Comparison of ENCODE assay signal across 8 cellular contexts in the genomic region with DNA sequence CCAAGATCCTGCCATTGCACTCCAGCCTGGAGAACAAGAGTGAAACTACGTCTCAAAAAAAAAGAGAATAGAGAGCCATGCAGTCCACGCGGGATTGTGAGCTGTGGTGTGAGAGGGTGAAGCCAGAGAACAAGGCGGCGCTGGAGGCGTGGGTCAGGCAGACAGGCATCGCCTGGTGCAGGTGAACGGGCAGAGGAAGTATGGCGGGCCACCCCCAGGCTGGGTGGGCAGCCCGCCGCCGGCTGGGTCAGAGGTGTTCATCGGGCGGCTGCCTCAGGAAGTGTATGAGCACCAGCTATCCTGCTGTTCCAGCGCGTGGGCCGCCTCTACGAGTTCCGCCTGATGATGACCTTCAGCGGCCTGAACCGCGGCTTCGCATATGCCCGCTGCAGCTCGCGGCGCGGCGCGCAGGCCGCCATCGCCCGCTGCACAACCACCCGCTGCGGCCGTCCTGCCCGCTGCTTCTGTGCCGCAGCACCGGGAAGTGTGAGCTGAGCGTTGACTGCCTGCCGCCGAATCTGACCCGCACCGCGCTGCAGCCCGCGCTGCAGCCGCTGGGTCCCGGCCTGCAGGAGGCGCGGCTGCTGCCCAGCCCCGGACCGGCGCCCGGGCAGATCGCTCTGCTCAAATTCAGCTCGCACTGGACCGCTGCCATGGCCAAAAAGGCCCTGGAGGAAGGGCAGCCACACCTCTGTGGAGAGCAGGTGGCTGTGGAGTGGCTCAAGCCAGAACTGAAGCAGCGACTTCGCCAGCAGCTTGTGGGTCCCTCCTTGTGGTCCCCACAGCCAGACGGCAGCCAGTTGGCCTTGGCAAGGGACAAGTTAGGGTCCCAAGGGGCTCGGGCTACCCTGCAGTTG.
DNase-seq lines count a peak whose midpoint lies in the region; ATAC-seq and TF ChIP-seq lines count a peak whose summit lies in the region.
"Not testable (repeated sequence)": the region's sequence is repeated elsewhere in the genome, so short reads cannot be mapped to it uniquely, and the experiment has no call there.

No MANE protein-coding gene starts in this region.

- ATAC-seq in effector memory CD8-positive, alpha-beta T cell (replicated peaks), result peak; percentile 6

- CTCF ChIA-PET in Caco-2 (lab: Charles Lee) (interaction anchor here (0.6 to 1.0 kb wide), 4 partner anchors 158 to 1445 kb away, joined by 3 to 6 read pairs (median 4); partner anchors contain the start of gene KANSL1), HEK293 (lab: Yijun Ruan, JAX) (interaction anchor here (0.5 to 1.0 kb wide), 6 partner anchors 213 to 683 kb away, joined by 3 to 4 read pairs (median 3); no protein-coding TSS in a partner anchor)

- not testable (repeated sequence) for H3K9me3 ChIP-seq in Caco-2; HEK293 (ENCODE audit: control insufficient read depth, insufficient read depth, low read depth, low read length); iPS-20b (ENCODE audit: insufficient read depth, low read depth, low read length); neutrophil; suprapubic skin

- H3K9ac ChIP-seq in iPS-20b (ENCODE audit: low read depth, low read length), result peak overlapping the region; percentile 98; the same call in 1 of the 2 replicates

- not testable (repeated sequence) for H3K4me1 ChIP-seq in Caco-2; HEK293 (ENCODE audit: control insufficient read depth, insufficient read depth, low read length); iPS-20b (ENCODE audit: insufficient read depth, low read length)
- peaks cover 26 to 38% of the 10 kb centered on the region in 2 experiments for H3K4me1 ChIP-seq in neutrophil (ENCODE audit: control insufficient read depth in 1 of 2, insufficient read depth in 1 of 2, low read depth in 1 of 2, low read length in 1 of 2)
- peaks cover 39% of the 10 kb centered on the region for H3K4me1 ChIP-seq in suprapubic skin

- intact Hi-C loops in Caco-2 (cut with micrococcal nuclease; ENCODE audit: unreplicated experiment), result loop anchor here (5.0 kb wide), 1 partner anchor 676 kb away; no protein-coding TSS in a partner anchor

- H3K36me3 ChIP-seq in Caco-2 (ENCODE audit: control insufficient read depth, insufficient read depth, low read length); neutrophil; suprapubic skin: not testable (repeated sequence)
- H3K36me3 ChIP-seq in HEK293 (ENCODE audit: control insufficient read depth in 2 of 2, insufficient read depth in 1 of 2, low read length in 2 of 2) (peaks cover 10 to 14% of the 10 kb centered on the region in 2 experiments; a peak in 2 of 3 replicates), iPS-20b (ENCODE audit: insufficient read depth, low read depth, low read length) (peaks cover 18% of the 10 kb centered on the region)

- H3K9me3 Mint-ChIP-seq in Caco-2 (ENCODE audit: unreplicated experiment); effector memory CD8-positive, alpha-beta T cell: not testable (repeated sequence)

- TF ChIP-seq CTCF in Caco-2 (IDR thresholded peaks at IDR 0.05; ENCODE audit: insufficient read depth in 1 of 2, low read depth in 1 of 2, low read length in 1 of 2, severe bottlenecking in 1 of 2, unreplicated experiment in 1 of 2); neutrophil (IDR thresholded peaks at IDR 0.05): not testable (repeated sequence)
- TF ChIP-seq CTCF in HEK293 (tag by site-specific recombination; IDR thresholded peaks at IDR 0.05), result peak; percentile 13; the same call in 1 of the 2 replicates
- peak in 1 of 2 donors; percentile 33 for TF ChIP-seq CTCF in suprapubic skin (IDR thresholded peaks at IDR 0.05)

- peak overlapping the region; percentile 33 for H3K4me3 ChIP-seq in Caco-2 (ENCODE audit: low read depth, low read length)
- H3K4me3 ChIP-seq in HEK293 (ENCODE audit: low read depth, low read length), result peak overlapping the region; percentile 61
- peak overlapping the region; percentile 78 for H3K4me3 ChIP-seq in iPS-20b (ENCODE audit: low read length)
- peak overlapping the region; percentile 67 to 86 for H3K4me3 ChIP-seq in neutrophil (ENCODE audit: low read depth in 1 of 2, low read length in 1 of 2)
- peak overlapping the region; percentile 92 for H3K4me3 ChIP-seq in suprapubic skin

- not testable (repeated sequence) for H3K36me3 Mint-ChIP-seq in Caco-2 (ENCODE audit: insufficient read depth, unreplicated experiment)
- H3K36me3 Mint-ChIP-seq in effector memory CD8-positive, alpha-beta T cell (ENCODE audit: insufficient read depth), result peaks cover 55% of the 10 kb centered on the region

- DNase-seq in Caco-2, result peak in 1 of 2 experiments; percentile 59
- DNase-seq in RPMI8226, result peak; percentile 67
- peak; percentile 44 for DNase-seq in activated effector memory CD4-positive, alpha-beta T cell treated with Interleukin-2 at 50 U/mL for 16 hours
- DNase-seq in effector memory CD8-positive, alpha-beta T cell, result not testable (repeated sequence)
- DNase-seq in suprapubic skin (ENCODE audit: low spot score in 2 of 2), result peak in 1 of 2 donors; percentile 67

- H3K27me3 ChIP-seq in Caco-2 (replicated peaks; ENCODE audit: control insufficient read depth, insufficient read depth, low read length); iPS-20b (ENCODE audit: insufficient read depth, low read length); neutrophil; suprapubic skin: not testable (repeated sequence)

- H3K27me3 Mint-ChIP-seq in Caco-2 (ENCODE audit: insufficient read depth, unreplicated experiment); effector memory CD8-positive, alpha-beta T cell: not testable (repeated sequence)

- not testable (repeated sequence) for H3K27ac Mint-ChIP-seq in Caco-2 (ENCODE audit: unreplicated experiment)
- peak overlapping the region; percentile 96 to 98 for H3K27ac Mint-ChIP-seq in effector memory CD8-positive, alpha-beta T cell

- H3K27ac ChIP-seq in HEK293 (ENCODE audit: extremely low read depth, low read depth, low read length) (peak overlapping the region; percentile 91; the same call in 1 of the 2 replicates), neutrophil (peak overlapping the region; percentile 90), suprapubic skin (peak overlapping the region; percentile 94)
- not testable (repeated sequence) for H3K27ac ChIP-seq in iPS-20b (ENCODE audit: low read length)

- not testable (repeated sequence) for BruUV-seq in Caco-2 (replicated peaks; lab: Mats Ljungman, UMichigan)

- H3K4me1 Mint-ChIP-seq in Caco-2 (ENCODE audit: low read depth, unreplicated experiment), result not testable (repeated sequence)
- peaks cover 15 to 29% of the 10 kb centered on the region in 2 donors for H3K4me1 Mint-ChIP-seq in effector memory CD8-positive, alpha-beta T cell (ENCODE audit: low read depth in 2 of 2)

- POLR2A ChIA-PET in Caco-2 (lab: Charles Lee), result not testable (repeated sequence)
- POLR2A ChIA-PET in HEK293 (lab: Yijun Ruan, JAX), result interaction anchor here (0.6 kb wide), 1 partner anchor 674 kb away, joined by 3 read pairs; no protein-coding TSS in a partner anchor

- under 1% methylated on average over 27 of the region's 62 CpGs for WGBS in suprapubic skin

- H3K4me3 Mint-ChIP-seq in Caco-2 (ENCODE audit: unreplicated experiment), result peak overlapping the region; percentile 85
- H3K4me3 Mint-ChIP-seq in effector memory CD8-positive, alpha-beta T cell, result peak overlapping the region; percentile 93 to 96

- not testable (repeated sequence) for TF ChIP-seq EP300 in suprapubic skin (IDR thresholded peaks at IDR 0.05)

- TF ChIP-seq POLR2A in suprapubic skin (IDR thresholded peaks at IDR 0.05), result not testable (repeated sequence)

TF ChIP-seq in HEK293, 187 proteins besides CTCF, POLR2A, EP300 and RAD21 (continues in another document):
- TF ChIP-seq ZBTB8A (tag by site-specific recombination; IDR thresholded peaks at IDR 0.05) (0 out of 2 replicates have a peak, but pooled peaks have one; percentile 20), ZSCAN30 (tag by site-specific recombination; IDR thresholded peaks at IDR 0.05) (peak; percentile 89), GLIS1 (tag by site-specific recombination; IDR thresholded peaks at IDR 0.05) (0 out of 2 replicates have a peak, but pooled peaks have one; percentile 4), ZNF501 (tag by site-specific recombination; IDR thresholded peaks at IDR 0.05) (0 out of 2 replicates have a peak, but pooled peaks have one; percentile 36), EGR2 (tag by site-specific recombination; IDR thresholded peaks at IDR 0.05; ENCODE audit: low read depth) (peak; percentile 77), ZNF692 (tag by site-specific recombination; IDR thresholded peaks at IDR 0.05) (peak; percentile 54; the same call in 1 of the 2 replicates), ZBTB17 (tag by site-specific recombination; IDR thresholded peaks at IDR 0.05) (peak; percentile 10; the same call in 1 of the 2 replicates), ZFHX2 (tag by site-specific recombination; conservative IDR thresholded peaks at IDR 0.05) (peak; percentile 76), ZBTB26 (tag by site-specific recombination; optimal IDR thresholded peaks at IDR 0.05) (peak; percentile 67)

Comparison
In these comparisons a context has a peak if more than half of its experiments do, and no peak if none do; other contexts are left out.
1. H3K4me3 ChIP-seq: peak in every context shown above with its lines; median percentile 92 in suprapubic skin; 78 in iPS-20b; 76 in neutrophil; 61 in HEK293; 33 in Caco-2.